13 cellular contexts compared by ENCODE assay signal in genomic region chr13:92745233-92745632, GRCh38.
"Had no signal": no experiment of that assay in that cellular context is flagged by ENCODE, and none has a peak within 500 bp of the region (broad histone marks: within the 10 kb centered on the region; RNA-seq: fewer than 3 reads in every experiment).

No MANE protein-coding gene starts in this region.

- ATAC-seq: activated naive CD4-positive, alpha-beta T cell treated with anti-CD3 and anti-CD28 coated beads, Interleukin-2, amount 50 U/mL, for 72 hours; activated T-cell treated with anti-CD3 and anti-CD28 coated beads, Interleukin-2, amount 50 U/mL, for 72 hours had no signal

- DNase-seq: activated CD4-positive, alpha-beta T cell treated with anti-CD3 and anti-CD28 coated beads, Interleukin-2, amount 10 ng/mL, durations not matched to agents 7 days and 5 days; activated CD4-positive, CD25-positive, alpha-beta regulatory T cell; activated CD8-positive, alpha-beta memory T cell treated with anti-CD3 and anti-CD28 coated beads, Interleukin-2, amount 50 U/mL, for 48 hours; activated gamma-delta T cell; activated T-cell treated with anti-CD3 and anti-CD28 coated beads, Interleukin-2, amount 50 U/mL, for 72 hours; central memory CD4-positive, alpha-beta T cell; nephron progenitor cell; occipital lobe; stimulated activated CD4-positive, alpha-beta T cell treated with anti-CD3 and anti-CD28 coated beads, Interleukin-15, amount 100 ng/mL, for 24 hours; stimulated activated CD4-positive, alpha-beta T cell treated with anti-CD3 and anti-CD28 coated beads, Interleukin-4, amount 100 ng/mL, for 1 hour; stimulated activated naive CD4-positive, alpha-beta T cell; tibial artery had no signal
